Comparison of ENCODE assay signal across 8 cellular contexts in genomic region chr18:21740474-21740723, GRCh38. TPM values are rescaled to one million over a fixed set of nuclear protein-coding genes. Genes with fewer than 3 reads are reported as not detected.
DNase-seq lines count a peak whose midpoint lies in the region; ATAC-seq, FAIRE-seq and TF ChIP-seq lines count a peak whose summit lies in the region.

No MANE protein-coding gene starts in this region.

- peaks cover 31% of the 10 kb centered on the region for H4K20me1 ChIP-seq in astrocyte (ENCODE audit: insufficient read depth, low read length)
- H4K20me1 ChIP-seq in smooth muscle cell (ENCODE audit: low read depth), result peaks cover 40% of the 10 kb centered on the region

- no peaks in the 10 kb centered on the region for H3F3A ChIP-seq in smooth muscle cell (ENCODE audit: low read depth)

- TF ChIP-seq CTCF in Panc1 (IDR thresholded peaks at IDR 0.05), result no peak
- no peak for TF ChIP-seq CTCF in astrocyte (IDR thresholded peaks at IDR 0.05; ENCODE audit: insufficient read depth, low read depth, low read length)
- no peak for TF ChIP-seq CTCF in smooth muscle cell (IDR thresholded peaks at IDR 0.05; ENCODE audit: borderline replicate concordance, insufficient read depth, poor library complexity, severe bottlenecking)

- peak overlapping the region; percentile 93 for H3K9ac ChIP-seq in astrocyte (ENCODE audit: low read length)
- H3K9ac ChIP-seq in iPS-15b (ENCODE audit: low read depth, low read length), result no peak overlapping the region
- peak overlapping the region; percentile 95 for H3K9ac ChIP-seq in smooth muscle cell (ENCODE audit: low read depth)

- FAIRE-seq in GM18507 (lab: Jason Lieb, UNC), result no peak
- peak; percentile 5 for FAIRE-seq in astrocyte (lab: Jason Lieb, UNC)

- H3K4me1 ChIP-seq in Panc1 (ENCODE audit: control insufficient read depth, insufficient read depth, low read length), result peaks cover 15% of the 10 kb centered on the region
- peaks cover 15% of the 10 kb centered on the region for H3K4me1 ChIP-seq in astrocyte (ENCODE audit: insufficient read depth, low read length)
- peaks cover 9% of the 10 kb centered on the region for H3K4me1 ChIP-seq in iPS-15b (ENCODE audit: control insufficient read depth, insufficient read depth, low read length)
- H3K4me1 ChIP-seq in smooth muscle cell (ENCODE audit: low read depth), result peaks cover 27% of the 10 kb centered on the region

- peaks cover 11% of the 10 kb centered on the region for H3K4me1 Mint-ChIP-seq in astrocyte (ENCODE audit: low read depth, unreplicated experiment)

- peaks cover 14% of the 10 kb centered on the region for H3K9me3 Mint-ChIP-seq in astrocyte (ENCODE audit: unreplicated experiment)

- H3K4me3 Mint-ChIP-seq in astrocyte (ENCODE audit: unreplicated experiment), result peak overlapping the region; percentile 87

- peaks cover 40% of the 10 kb centered on the region for H3K79me2 ChIP-seq in astrocyte (ENCODE audit: insufficient read depth, low read length)
- peaks cover 41% of the 10 kb centered on the region for H3K79me2 ChIP-seq in smooth muscle cell (ENCODE audit: low read depth)

- H3K27ac Mint-ChIP-seq in astrocyte (ENCODE audit: unreplicated experiment), result peak overlapping the region; percentile 80

- H3K9me3 ChIP-seq in Panc1 (ENCODE audit: control insufficient read depth, insufficient read depth, low read depth, low read length) (no peaks in the 10 kb centered on the region), astrocyte (ENCODE audit: insufficient read depth, low read depth, low read length) (no peaks in the 10 kb centered on the region), iPS-15b (ENCODE audit: control insufficient read depth, insufficient read depth, low read length) (no peaks in the 10 kb centered on the region), smooth muscle cell (replicated peaks; ENCODE audit: low read depth) (no peaks in the 10 kb centered on the region)

- peak; percentile 73 for DNase-seq in 8988T
- DNase-seq in GM18507 (ENCODE audit: extremely low spot score, insufficient read length, low read depth), result peak; percentile 89
- peak; percentile 67 for DNase-seq in Panc1 (ENCODE audit: low read depth, low spot score)
- peak; percentile 87 for DNase-seq in astrocyte (ENCODE audit: low read depth)
- DNase-seq in smooth muscle cell (lab: John Stamatoyannopoulos, UW; ENCODE audit: unreplicated experiment), result no peak
- DNase-seq in NCI-H2171 (lab: John Stamatoyannopoulos, UW), result no peak

- H3K4me3 ChIP-seq in Panc1 (ENCODE audit: low read depth in 2 of 2, low read length in 2 of 2), result peak overlapping the region; percentile 84 to 91
- peak overlapping the region; percentile 72 for H3K4me3 ChIP-seq in astrocyte (ENCODE audit: insufficient read depth, low read depth, low read length)
- peak overlapping the region; percentile 84 for H3K4me3 ChIP-seq in iPS-15b (ENCODE audit: low read depth, low read length)
- peak overlapping the region; percentile 85 for H3K4me3 ChIP-seq in smooth muscle cell

- no peaks in the 10 kb centered on the region; the same call in 1 of the 2 replicates for H3K36me3 ChIP-seq in Panc1 (ENCODE audit: control insufficient read depth, insufficient read depth, low read length)
- H3K36me3 ChIP-seq in astrocyte (ENCODE audit: insufficient read depth, low read length), result no peaks in the 10 kb centered on the region
- H3K36me3 ChIP-seq in iPS-15b (ENCODE audit: control insufficient read depth, insufficient read depth, low read length), result no peaks in the 10 kb centered on the region
- H3K36me3 ChIP-seq in smooth muscle cell (ENCODE audit: low read depth), result no peaks in the 10 kb centered on the region

- peak overlapping the region; percentile 58 for H2AFZ ChIP-seq in astrocyte (ENCODE audit: low read depth, low read length)
- H2AFZ ChIP-seq in smooth muscle cell (ENCODE audit: low read depth), result peak overlapping the region; percentile 85

- peak overlapping the region; percentile 88 for H3K27ac ChIP-seq in Panc1 (ENCODE audit: low read length)
- peak overlapping the region; percentile 96 for H3K27ac ChIP-seq in astrocyte (ENCODE audit: low read depth, low read length)
- peak overlapping the region; percentile 97 for H3K27ac ChIP-seq in smooth muscle cell (ENCODE audit: low read depth)

- CTCF ChIA-PET in Panc1 (lab: Charles Lee), result interaction anchor here (1.2 kb wide), 1 partner anchor 140 kb away, joined by 3 read pairs; the partner anchor contains the start of gene ESCO1

- H3K27me3 Mint-ChIP-seq in astrocyte (ENCODE audit: low read depth, unreplicated experiment), result no peaks in the 10 kb centered on the region

- H3K36me3 Mint-ChIP-seq in astrocyte (ENCODE audit: low read depth, unreplicated experiment), result no peaks in the 10 kb centered on the region

- intact Hi-C loops in Panc1 (cut with micrococcal nuclease; ENCODE audit: unreplicated experiment), result loop anchor here (5.0 kb wide), 1 partner anchor 38 kb away; the partner anchor contains the start of gene ABHD3

- WGBS in smooth muscle cell (ENCODE audit: low lambda C conversion rate), result under 1% methylated on average over 12 of the region's 14 CpGs

- no TSS peak for BruUV-seq in Panc1 (replicated peaks; lab: Mats Ljungman, UMichigan)

- POLR2A ChIA-PET in Panc1 (lab: Charles Lee), result interaction anchor here (0.5 to 0.6 kb wide), 3 partner anchors 24 to 171 kb away, joined by 3 read pairs; no protein-coding TSS in a partner anchor

- no peaks in the 10 kb centered on the region for H3K27me3 ChIP-seq in Panc1 (ENCODE audit: control insufficient read depth, insufficient read depth, low read length)
- no peaks in the 10 kb centered on the region for H3K27me3 ChIP-seq in astrocyte (ENCODE audit: insufficient read depth, low read length)
- no peaks in the 10 kb centered on the region for H3K27me3 ChIP-seq in iPS-15b (ENCODE audit: control insufficient read depth, insufficient read depth, low read length)
- no peaks in the 10 kb centered on the region for H3K27me3 ChIP-seq in smooth muscle cell (ENCODE audit: low read depth)

- in situ Hi-C loops in Panc1 (cut with HindIII; ENCODE audit: low pct_unique_long_range_greater_than_20kb, low sequenced_read_pairs), result no loop called here

- peak overlapping the region; percentile 99 for H3K4me2 ChIP-seq in astrocyte (ENCODE audit: low read length)
- H3K4me2 ChIP-seq in smooth muscle cell, result peak overlapping the region; percentile 82

- ATAC-seq in HG02970 (IDR thresholded peaks at IDR 0.05; ENCODE audit: low FRiP score, unreplicated experiment) (peak; percentile 97), Panc1 (peak; percentile 97)

RNA-seq across cellular contexts. Expression of gene MIB1, which starts 0.2 kb away (rescaled TPM):
- total RNA-seq in Panc1 (2021; ENCODE audit: unreplicated experiment) (66.3 TPM), astrocyte (56.1 and 56.8 TPM in 2 replicates), smooth muscle cell (69.1 and 96.2 TPM in 2 replicates)
- polyA plus RNA-seq in Panc1 (2012; ENCODE audit: insufficient read length), result 21.1 TPM
- 9.2 and 10.8 TPM in 2 replicates for polyA plus RNA-seq in smooth muscle cell

RNA-seq across cellular contexts. Expression of gene ABHD3, which starts 35.8 kb away (rescaled TPM):
- total RNA-seq in Panc1 (2021; ENCODE audit: unreplicated experiment) (23.3 TPM), astrocyte (5.1 and 6.4 TPM in 2 replicates), smooth muscle cell (6.1 and 6.9 TPM in 2 replicates)
- 16.7 TPM for polyA plus RNA-seq in Panc1 (2012; ENCODE audit: insufficient read length)
- 9.9 and 11.6 TPM in 2 replicates for polyA plus RNA-seq in smooth muscle cell

Comparison
In these comparisons a context has a peak if more than half of its experiments do, and no peak if none do; other contexts are left out.
1. DNase-seq: peak in 8988T (single experiment), GM18507 (single experiment), Panc1 (single experiment) and astrocyte (single experiment); none in smooth muscle cell (single experiment) and NCI-H2171 (single experiment).
2. Peak in every context shown above with its lines, with median percentiles within 50 percentile points of each other: H3K27ac ChIP-seq and H3K4me3 ChIP-seq.